ENCODE assay signal across 15 cellular contexts in genomic region chr11:19576903-19577302, GRCh38.
DNase-seq lines count a peak whose midpoint lies in the region; ATAC-seq and TF ChIP-seq lines count a peak whose summit lies in the region.
"Had no signal": no experiment of that assay in that cellular context is flagged by ENCODE, and none has a peak within 500 bp of the region (broad histone marks: within the 10 kb centered on the region; RNA-seq: fewer than 3 reads in every experiment).

No MANE protein-coding gene starts in this region.

- TF ChIP-seq EP300 in gastroesophageal sphincter (IDR thresholded peaks at IDR 0.05), result no peak

- peaks cover 25 to 75% (median 44%) of the 10 kb centered on the region in 9 donors for H3K4me1 ChIP-seq in heart right ventricle
- peaks cover 13 to 68% (median 26%) of the 10 kb centered on the region in 3 donors for H3K4me1 ChIP-seq in gastroesophageal sphincter
- H3K4me1 ChIP-seq in prostate gland (replicated peaks), result peaks cover 9% of the 10 kb centered on the region
- peaks cover 28% of the 10 kb centered on the region for H3K4me1 ChIP-seq in vagina
- H3K4me1 ChIP-seq in HAP-1, result no peaks in the 10 kb centered on the region
- H3K4me1 ChIP-seq: A549 had no signal

- TF ChIP-seq CTCF in heart right ventricle (IDR thresholded peaks at IDR 0.05) (no peak), gastroesophageal sphincter (IDR thresholded peaks at IDR 0.05) (no peak), prostate gland (IDR thresholded peaks at IDR 0.05) (no peak), vagina (IDR thresholded peaks at IDR 0.05) (no peak)

- H3K9me3 ChIP-seq in heart right ventricle (no peaks in the 10 kb centered on the region), gastroesophageal sphincter (no peaks in the 10 kb centered on the region), prostate gland (no peaks in the 10 kb centered on the region), vagina (no peaks in the 10 kb centered on the region), HAP-1 (no peaks in the 10 kb centered on the region)
- H3K9me3 ChIP-seq: A549 had no signal

- H3K27ac ChIP-seq in heart right ventricle (peak overlapping the region; percentile 72 to 96 (median 84)), gastroesophageal sphincter (peak overlapping the region; percentile 65 to 90 (median 89)), prostate gland (peak overlapping the region; percentile 72 to 78), vagina (peak overlapping the region; percentile 92)
- H3K27ac ChIP-seq: A549, HL-60, WERI-Rb-1 had no signal

- in situ Hi-C loops in HAP-1 (cut with MboI; ENCODE audit: low sequenced_read_pairs), result no loop called here

- DNase-seq in heart right ventricle, result no peak
- DNase-seq in Right ventricle myocardium inferior (ENCODE audit: missing footprints), result no peak
- no peak for DNase-seq in prostate gland (ENCODE audit: low spot score)
- no peak for DNase-seq in vagina (ENCODE audit: extremely low spot score in 2 of 2)
- no peak for DNase-seq in mesenteric fat pad (ENCODE audit: low spot score)
- no peak for DNase-seq in left colon
- DNase-seq in HAP-1 (ENCODE audit: low spot score in 2 of 2), result no peak
- DNase-seq: activated naive CD4-positive, alpha-beta T cell; head of caudate nucleus; NCI-H146; WERI-Rb-1 had no signal

- no peak overlapping the region for H3K4me3 ChIP-seq in heart right ventricle
- H3K4me3 ChIP-seq in gastroesophageal sphincter, result no peak overlapping the region
- no peak overlapping the region for H3K4me3 ChIP-seq in prostate gland
- H3K4me3 ChIP-seq in vagina, result no peak overlapping the region
- no peak overlapping the region for H3K4me3 ChIP-seq in HAP-1
- H3K4me3 ChIP-seq: A549, cardiac muscle cell had no signal

- no peaks in the 10 kb centered on the region for H3K27me3 ChIP-seq in heart right ventricle
- H3K27me3 ChIP-seq in gastroesophageal sphincter, result no peaks in the 10 kb centered on the region
- no peaks in the 10 kb centered on the region for H3K27me3 ChIP-seq in prostate gland (replicated peaks; ENCODE audit: insufficient read depth)
- no peaks in the 10 kb centered on the region for H3K27me3 ChIP-seq in vagina
- H3K27me3 ChIP-seq in HAP-1 (ENCODE audit: low read depth), result no peaks in the 10 kb centered on the region; the same call in 1 of the 2 replicates

- intact Hi-C loops in heart right ventricle (cut with DNase I), result loop anchor here in 6 of 10 donors (5.0 to 10.0 kb wide), 8 partner anchors 50 to 140 kb away; partner anchors contain the start of gene NAV2 (in 2 of the 6)
- intact Hi-C loops in Right ventricle myocardium inferior (cut with DNase I), result loop anchor here (1.0 to 10.0 kb wide), 3 partner anchors 105 to 538 kb away; partner anchors contain the start of gene NAV2
- intact Hi-C loops in prostate gland (cut with DNase I), result loop anchor here (5.0 kb wide), 2 partner anchors 105 to 135 kb away; partner anchors contain the start of gene NAV2
- intact Hi-C loops in vagina (cut with DNase I), result loop anchor here (5.0 kb wide), 1 partner anchor 105 kb away; no protein-coding TSS in a partner anchor
- intact Hi-C loops in left colon (cut with DNase I, micrococcal nuclease), result loop anchor here in 1 of 2 donors (5.0 kb wide), 1 partner anchor 325 kb away; no protein-coding TSS in a partner anchor

- ATAC-seq in heart right ventricle, result no peak
- ATAC-seq in Right ventricle myocardium inferior, result no peak
- ATAC-seq in gastroesophageal sphincter, result no peak
- ATAC-seq in left colon, result no peak
- ATAC-seq: A549 had no signal

- 53 to 68% methylated on average over 6 of the region's 6 CpGs for WGBS in heart right ventricle, 2 donors
- WGBS in gastroesophageal sphincter (ENCODE audit: low coverage in 1 of 2), 2 donors, result 50 to 75% methylated on average over 1 to 5 of the region's 6 CpGs
- 86% methylated on average over 6 of the region's 6 CpGs for WGBS in prostate gland

- TF ChIP-seq POLR2A in gastroesophageal sphincter (IDR thresholded peaks at IDR 0.05), result no peak
- TF ChIP-seq POLR2A in prostate gland (IDR thresholded peaks at IDR 0.05), result no peak
- TF ChIP-seq POLR2A in vagina (IDR thresholded peaks at IDR 0.05), result no peak

- H3K36me3 ChIP-seq in heart right ventricle (no peaks in the 10 kb centered on the region), gastroesophageal sphincter (no peaks in the 10 kb centered on the region), prostate gland (no peaks in the 10 kb centered on the region), vagina (no peaks in the 10 kb centered on the region), HAP-1 (replicated peaks) (no peaks in the 10 kb centered on the region)
- H3K36me3 ChIP-seq: cardiac muscle cell, WERI-Rb-1 had no signal
